In genomic region chr21:44874497-44875331, GRCh38 we compare ENCODE assay signal across 1 cellular context.
TF ChIP-seq lines count a peak whose summit lies in the region.

No MANE protein-coding gene starts in this region.

TF ChIP-seq in K562, 482 proteins besides CTCF, POLR2A, EP300 and RAD21 (continued from another document and continues in another):
- TF ChIP-seq ZNF609 (CRISPR knock-in tag; IDR thresholded peaks at IDR 0.05; ENCODE audit: borderline replicate concordance), result no peak
- no peak for TF ChIP-seq ZNF77 (CRISPR knock-in tag; IDR thresholded peaks at IDR 0.05)
- no peak for TF ChIP-seq TCF7L2 (IDR thresholded peaks at IDR 0.05; ENCODE audit: low read depth, low read length)
- TF ChIP-seq ARID3B (CRISPR knock-in tag; IDR thresholded peaks at IDR 0.05; ENCODE audit: borderline replicate concordance), result no peak
- no peak for TF ChIP-seq SNIP1 (IDR thresholded peaks at IDR 0.05; ENCODE audit: low read depth)
- TF ChIP-seq ZBTB49 (CRISPR knock-in tag; IDR thresholded peaks at IDR 0.05; ENCODE audit: borderline replicate concordance), result no peak
- no peak for TF ChIP-seq ZNF184 (CRISPR knock-in tag; IDR thresholded peaks at IDR 0.05)
- no peak for TF ChIP-seq POLR3A (IDR thresholded peaks at IDR 0.05; ENCODE audit: borderline replicate concordance, extremely low read depth, insufficient read depth, insufficient read length)
- no peak for TF ChIP-seq SMARCA5 (IDR thresholded peaks at IDR 0.05)
- TF ChIP-seq GMEB1 (CRISPR knock-in tag; IDR thresholded peaks at IDR 0.05), result no peak
- no peak for TF ChIP-seq ZNF707 (CRISPR knock-in tag; conservative IDR thresholded peaks at IDR 0.05)
- TF ChIP-seq PURB (CRISPR knock-in tag; IDR thresholded peaks at IDR 0.05; ENCODE audit: low read depth), result no peak
- TF ChIP-seq ZNF583 (CRISPR knock-in tag; IDR thresholded peaks at IDR 0.05), result 0 out of 2 replicates have a peak, but pooled peaks have one; percentile 4
- TF ChIP-seq MITF (IDR thresholded peaks at IDR 0.05), result no peak
- TF ChIP-seq ZBTB7A (IDR thresholded peaks at IDR 0.05; ENCODE audit: borderline replicate concordance, control insufficient read depth, low read depth, low read length), result peak; percentile 32; the same call in 1 of the 2 replicates
- TF ChIP-seq KAT8 (IDR thresholded peaks at IDR 0.05; ENCODE audit: low read depth), result no peak
- no peak for TF ChIP-seq MECOM (CRISPR knock-in tag; IDR thresholded peaks at IDR 0.05)
- TF ChIP-seq UBTF (IDR thresholded peaks at IDR 0.05; ENCODE audit: borderline replicate concordance in 1 of 2, low read depth in 2 of 2, low read length in 2 of 2), result no peak
- no peak for TF ChIP-seq CHD1 (IDR thresholded peaks at IDR 0.05; ENCODE audit: low read length)
- peak; percentile 78; the same call in 1 of the 2 replicates for TF ChIP-seq ZNF644 (tag; IDR thresholded peaks at IDR 0.05; ENCODE audit: low read depth)
- no peak for TF ChIP-seq CBX5 (IDR thresholded peaks at IDR 0.05; ENCODE audit: borderline replicate concordance, low read depth)
- 0 out of 2 replicates have a peak, but pooled peaks have one; percentile 62 for TF ChIP-seq ZNF766 (CRISPR knock-in tag; conservative IDR thresholded peaks at IDR 0.05)
- no peak for TF ChIP-seq ZBTB26 (CRISPR knock-in tag; IDR thresholded peaks at IDR 0.05)
- no peak for TF ChIP-seq FOS (IDR thresholded peaks at IDR 0.05; ENCODE audit: extremely low read depth, insufficient read length)
- TF ChIP-seq SP1 (CRISPR knock-in tag; IDR thresholded peaks at IDR 0.05), result no peak
- no peak for TF ChIP-seq FOXP1 (CRISPR knock-in tag; IDR thresholded peaks at IDR 0.05)
- no peak for TF ChIP-seq CBFA2T3 (IDR thresholded peaks at IDR 0.05)
- TF ChIP-seq L3MBTL2 (IDR thresholded peaks at IDR 0.05), result no peak
- TF ChIP-seq TAF1 (IDR thresholded peaks at IDR 0.05; ENCODE audit: control insufficient read depth, extremely low read depth, insufficient read depth, low read length, severe bottlenecking), result no peak
- TF ChIP-seq CEBPG (CRISPR knock-in tag; IDR thresholded peaks at IDR 0.05), result no peak
- TF ChIP-seq CEBPG (tag; conservative IDR thresholded peaks at IDR 0.05 in 1 of 2, IDR thresholded peaks at IDR 0.05 in 1 of 2), result no peak
- no peak for TF ChIP-seq SUPT5H (IDR thresholded peaks at IDR 0.05)
- TF ChIP-seq RBM34 (IDR thresholded peaks at IDR 0.05; ENCODE audit: borderline replicate concordance, insufficient read depth, low read length), result no peak
- TF ChIP-seq SIN3A (IDR thresholded peaks at IDR 0.05; ENCODE audit: borderline replicate concordance in 2 of 2, control insufficient read depth in 1 of 2, low read depth in 2 of 2, low read length in 2 of 2), result no peak
- TF ChIP-seq BRD4 (IDR thresholded peaks at IDR 0.05), result no peak
- no peak for TF ChIP-seq ADNP (tag; IDR thresholded peaks at IDR 0.05)
- TF ChIP-seq XRCC3 (IDR thresholded peaks at IDR 0.05), result no peak
- TF ChIP-seq NR2C2 (CRISPR knock-in tag; IDR thresholded peaks at IDR 0.05), result no peak
- TF ChIP-seq NR2C2 (tag; IDR thresholded peaks at IDR 0.05), result peak; percentile 64
- TF ChIP-seq CHD2 (IDR thresholded peaks at IDR 0.05; ENCODE audit: low read depth, low read length), result peak; percentile 70
- no peak for TF ChIP-seq ELK3 (CRISPR knock-in tag; IDR thresholded peaks at IDR 0.05)
- no peak for TF ChIP-seq ZNF785 (CRISPR knock-in tag; IDR thresholded peaks at IDR 0.05)
- TF ChIP-seq ZNF174 (CRISPR knock-in tag; IDR thresholded peaks at IDR 0.05), result no peak
- no peak for TF ChIP-seq OTX1 (CRISPR knock-in tag; IDR thresholded peaks at IDR 0.05)
- TF ChIP-seq HMGXB4 (CRISPR knock-in tag; IDR thresholded peaks at IDR 0.05), result no peak
- TF ChIP-seq SIX5 (IDR thresholded peaks at IDR 0.05; ENCODE audit: borderline replicate concordance in 1 of 2, insufficient read depth in 1 of 2, low read depth in 1 of 2, low read length in 2 of 2), result no peak
